ENCODE assay signal across 9 cellular contexts in the genomic region with DNA sequence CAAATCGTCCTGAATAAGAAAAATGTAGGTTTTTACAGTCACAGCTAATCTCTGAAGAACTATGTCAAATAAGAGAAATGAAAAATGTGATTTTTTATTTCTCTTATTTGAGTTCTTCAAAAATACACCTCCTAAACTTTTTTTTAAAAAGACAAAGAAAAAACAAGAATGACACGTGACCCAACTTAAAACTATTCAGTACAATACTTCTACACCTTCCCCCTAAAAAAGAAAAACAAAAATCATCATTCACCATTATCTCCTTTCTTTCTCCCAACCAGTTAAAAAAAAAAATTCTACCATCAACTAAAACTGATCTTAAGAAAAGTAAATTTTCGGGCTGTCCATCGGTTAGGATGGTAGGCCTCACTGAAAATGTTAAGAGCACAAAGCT. TPM values are rescaled to one million over a fixed set of nuclear protein-coding genes. Genes with fewer than 3 reads are reported as not detected.
DNase-seq lines count a peak whose midpoint lies in the region; ATAC-seq and TF ChIP-seq lines count a peak whose summit lies in the region.
"Had no signal": no experiment of that assay in that cellular context is flagged by ENCODE, and none has a peak within 500 bp of the region (broad histone marks: within the 10 kb centered on the region; RNA-seq: fewer than 3 reads in every experiment).

No MANE protein-coding gene starts in this region.

- H3K27ac Mint-ChIP-seq in T-helper 17 cell, result peak overlapping the region; percentile 100

- ATAC-seq in T-helper 17 cell, result no peak
- ATAC-seq in gastrocnemius medialis, result no peak
- no peak for ATAC-seq in GM18502 (IDR thresholded peaks at IDR 0.05; ENCODE audit: poor library complexity, unreplicated experiment)

- no peaks in the 10 kb centered on the region for H3K36me3 ChIP-seq in gastrocnemius medialis

- peaks cover 34 to 46% of the 10 kb centered on the region in 2 donors for H3K4me1 ChIP-seq in gastrocnemius medialis

- H3K36me3 Mint-ChIP-seq in T-helper 17 cell (ENCODE audit: low read depth), result peaks cover 10% of the 10 kb centered on the region

- in situ Hi-C loops in gastrocnemius medialis (cut with MboI; ENCODE audit: low sequenced_read_pairs in 4 of 4), result loop anchor here in 1 of 4 donors (5.0 kb wide), 1 partner anchor 55 kb away; the partner anchor contains the start of gene UBLCP1

- no peaks in the 10 kb centered on the region for H3K27me3 ChIP-seq in gastrocnemius medialis

- peak overlapping the region; percentile 95 for H3K4me3 ChIP-seq in GM12864 (ENCODE audit: low read depth, low read length)
- H3K4me3 ChIP-seq in fibroblast of the aortic adventitia (ENCODE audit: low read depth, low read length), result peak overlapping the region; percentile 89
- peak overlapping the region; percentile 84 to 98 (median 90) for H3K4me3 ChIP-seq in gastrocnemius medialis

- H3K4me1 Mint-ChIP-seq in T-helper 17 cell, result peaks cover 52% of the 10 kb centered on the region

- H3K9me3 ChIP-seq in T-helper 17 cell (ENCODE audit: control insufficient read depth, low read length, poor library complexity, severe bottlenecking) (no peaks in the 10 kb centered on the region), gastrocnemius medialis (no peaks in the 10 kb centered on the region)

- intact Hi-C loops in gastrocnemius medialis (cut with DNase I; ENCODE audit: low total_unique reads), result loop anchor here (5.0 kb wide), 1 partner anchor 50 kb away; no protein-coding TSS in a partner anchor

- DNase-seq in GM12864 (ENCODE audit: low read depth), result no peak
- no peak for DNase-seq in T-helper 17 cell
- no peak for DNase-seq in fibroblast of the aortic adventitia (ENCODE audit: low read depth)
- DNase-seq in gastrocnemius medialis, result no peak
- DNase-seq in NCI-H1436 (lab: John Stamatoyannopoulos, UW), result no peak
- DNase-seq in DMS153 (lab: John Stamatoyannopoulos, UW), result no peak
- DNase-seq in activated gamma-delta T cell treated with Interleukin-2 at 50 U/mL for 16 hours, result no peak
- DNase-seq: T1000 had no signal

- peak overlapping the region; percentile 85 to 93 (median 90) for H3K27ac ChIP-seq in gastrocnemius medialis

- TF ChIP-seq POLR2A in gastrocnemius medialis (IDR thresholded peaks at IDR 0.05), result no peak

- H3K4me3 Mint-ChIP-seq in T-helper 17 cell, result peak overlapping the region; percentile 100

- TF ChIP-seq CTCF in GM12864 (IDR thresholded peaks at IDR 0.05; ENCODE audit: low read depth, low read length, missing control alignments) (no peak), fibroblast of the aortic adventitia (IDR thresholded peaks at IDR 0.05; ENCODE audit: insufficient read depth, low read length) (no peak), gastrocnemius medialis (IDR thresholded peaks at IDR 0.05 in 4 of 5, conservative IDR thresholded peaks at IDR 0.05 in 1 of 5) (no peak)

- H3K27me3 Mint-ChIP-seq in T-helper 17 cell, result no peaks in the 10 kb centered on the region

RNA-seq across cellular contexts. Expression of gene RNF145, which starts 2.1 kb away (rescaled TPM):
- total RNA-seq in T-helper 17 cell, result 10 to 100 TPM; 61.1 to 70.5 TPM
- 35.2 and 42.9 TPM in 2 replicates for total RNA-seq in fibroblast of the aortic adventitia (ENCODE audit: low replicate concordance)
- 10 to 100 TPM in 2 of 4 donors, 1 to 10 TPM in 2; 6.7 to 20.8 (median 9.7) TPM for total RNA-seq in gastrocnemius medialis

RNA-seq across cellular contexts. Expression of gene UBLCP1, which starts 55.9 kb away (rescaled TPM):
- total RNA-seq in T-helper 17 cell (10 to 100 TPM; 19.0 to 20.8 TPM), fibroblast of the aortic adventitia (ENCODE audit: low replicate concordance) (36.5 and 82.8 TPM in 2 replicates), gastrocnemius medialis (10 to 100 TPM; 11.1 to 16.0 (median 14.3) TPM)
